Comparison of ENCODE assay signal across 17 cellular contexts in genomic region chr6:13716225-13716954, GRCh38. TPM values are rescaled to one million over a fixed set of nuclear protein-coding genes. Genes with fewer than 3 reads are reported as not detected.
DNase-seq lines count a peak whose midpoint lies in the region; ATAC-seq and TF ChIP-seq lines count a peak whose summit lies in the region.
"Had no signal": no experiment of that assay in that cellular context is flagged by ENCODE, and none has a peak within 500 bp of the region (broad histone marks: within the 10 kb centered on the region; RNA-seq: fewer than 3 reads in every experiment).

No MANE protein-coding gene starts in this region.

- no peaks in the 10 kb centered on the region for H3K79me2 ChIP-seq in KMS-11 (ENCODE audit: insufficient read depth, low read depth)

- no peak overlapping the region for H3K4me3 Mint-ChIP-seq in activated naive CD4-positive, alpha-beta T cell treated with anti-CD3 and anti-CD28 coated beads, Interleukin-2, amount 50 U/mL, for 24 hours
- H3K4me3 Mint-ChIP-seq: CD14-positive monocyte had no signal

- peaks cover 2% of the 10 kb centered on the region for H3K36me3 Mint-ChIP-seq in activated naive CD4-positive, alpha-beta T cell treated with anti-CD3 and anti-CD28 coated beads, Interleukin-2, amount 50 U/mL, for 24 hours

- TF ChIP-seq CTCF in KMS-11 (conservative IDR thresholded peaks at IDR 0.05; ENCODE audit: low read depth, low read length) (no peak), GM20000 (IDR thresholded peaks at IDR 0.05; ENCODE audit: extremely low read depth, missing control alignments) (no peak)

- H3K4me2 ChIP-seq in KMS-11: no peak overlapping the region

- H3K27ac ChIP-seq in KMS-11 (no peak overlapping the region), epithelial cell of prostate (peak overlapping the region; percentile 32), urinary bladder (ENCODE audit: low read depth) (peak overlapping the region; percentile 60)
- H3K27ac ChIP-seq: SJCRH30 had no signal

- no peak for DNase-seq in activated naive CD4-positive, alpha-beta T cell (lab: John Stamatoyannopoulos, UW)
- DNase-seq in epithelial cell of prostate (ENCODE audit: low read depth, low spot score): no peak
- DNase-seq in GM20000 (ENCODE audit: low spot score): no peak
- DNase-seq: 8988T, H7, Karpas-422, NCI-H1694, NCI-H2081 treated with DMSO at 0.1 percent for 48 hours, NCI-H2171 treated with DMSO at 0.1 percent for 48 hours, NCI-H524 treated with DMSO at 0.1 percent for 48 hours, NCI-H82, SJCRH30 had no signal

- H3K27me3 ChIP-seq in KMS-11 (ENCODE audit: insufficient read depth, low read depth): no peaks in the 10 kb centered on the region
- H3K27me3 ChIP-seq: SJCRH30 had no signal

- WGBS in urinary bladder: 94% methylated on average over 39 of the region's 39 CpGs

- H3K4me1 ChIP-seq in KMS-11 (ENCODE audit: low read depth, poor library complexity, severe bottlenecking) (peaks cover 29% of the 10 kb centered on the region), urinary bladder (ENCODE audit: insufficient read depth) (no peaks in the 10 kb centered on the region)
- H3K4me1 ChIP-seq: SJCRH30 had no signal

- no peaks in the 10 kb centered on the region for H3K27me3 Mint-ChIP-seq in activated naive CD4-positive, alpha-beta T cell treated with anti-CD3 and anti-CD28 coated beads, Interleukin-2, amount 50 U/mL, for 24 hours

- peak overlapping the region; percentile 53 for H3K27ac Mint-ChIP-seq in activated naive CD4-positive, alpha-beta T cell treated with anti-CD3 and anti-CD28 coated beads, Interleukin-2, amount 50 U/mL, for 24 hours

- H3K4me1 Mint-ChIP-seq in activated naive CD4-positive, alpha-beta T cell treated with anti-CD3 and anti-CD28 coated beads, Interleukin-2, amount 50 U/mL, for 24 hours: peaks cover 38% of the 10 kb centered on the region

- no peak overlapping the region for H3K9ac ChIP-seq in KMS-11

- no peaks in the 10 kb centered on the region for H4K20me1 ChIP-seq in KMS-11 (ENCODE audit: insufficient read depth)

- H3K36me3 ChIP-seq in KMS-11 (ENCODE audit: insufficient read depth) (no peaks in the 10 kb centered on the region), urinary bladder (ENCODE audit: insufficient read depth) (no peaks in the 10 kb centered on the region)
- H3K36me3 ChIP-seq: SJCRH30 had no signal

- H3K9me3 Mint-ChIP-seq in activated naive CD4-positive, alpha-beta T cell treated with anti-CD3 and anti-CD28 coated beads, Interleukin-2, amount 50 U/mL, for 24 hours: no peaks in the 10 kb centered on the region

- peak overlapping the region; percentile 44; the same call in 1 of the 2 replicates for H2AFZ ChIP-seq in KMS-11 (ENCODE audit: low read depth)

- H3K4me3 ChIP-seq in KMS-11 (IDR thresholded peaks at IDR 0.05; ENCODE audit: insufficient read depth, low read depth, low read length) (no peak overlapping the region), urinary bladder (ENCODE audit: low read depth, low read length) (no peak overlapping the region)
- H3K4me3 ChIP-seq: SJCRH30 had no signal

- ATAC-seq in HG03521 (IDR thresholded peaks at IDR 0.05; ENCODE audit: unreplicated experiment): no peak

RNA-seq across cellular contexts. Expression of gene RANBP9, which starts 4.8 kb away (rescaled TPM):
- total RNA-seq in urinary bladder: 57.2 TPM
- polyA plus RNA-seq in urinary bladder: 26.8 TPM
